In genomic region chr20:32232487-32232886, GRCh38 we compare ENCODE assay signal across 18 cellular contexts. TPM values are rescaled to one million over a fixed set of nuclear protein-coding genes. Genes with fewer than 3 reads are reported as not detected.
DNase-seq lines count a peak whose midpoint lies in the region; ATAC-seq, FAIRE-seq and TF ChIP-seq lines count a peak whose summit lies in the region.
"Had no signal": no experiment of that assay in that cellular context is flagged by ENCODE, and none has a peak within 500 bp of the region (broad histone marks: within the 10 kb centered on the region; RNA-seq: fewer than 3 reads in every experiment).

No MANE protein-coding gene starts in this region.

- peaks cover 0 to 3% of the 10 kb centered on the region in 2 donors for H3K4me1 ChIP-seq in kidney (ENCODE audit: control insufficient read depth in 1 of 2, insufficient read depth in 1 of 2, low read depth in 1 of 2, low read length in 2 of 2)
- H3K4me1 ChIP-seq: testis had no signal

- POLR2A ChIA-PET in activated CD4-positive, alpha-beta memory T cell treated with anti-CD3 and anti-CD28 coated beads for 36 hours (lab: Charles Lee): interaction anchor here (0.6 to 3.4 kb wide), 15 partner anchors 10 to 127 kb away, joined by 3 to 36 read pairs (median 5); no protein-coding TSS in a partner anchor

- H3K4me1 Mint-ChIP-seq in activated CD4-positive, alpha-beta memory T cell treated with anti-CD3 and anti-CD28 coated beads for 36 hours (ENCODE audit: low read depth): peaks cover 50% of the 10 kb centered on the region
- H3K4me1 Mint-ChIP-seq in effector memory CD8-positive, alpha-beta T cell (ENCODE audit: low read depth in 2 of 2): peaks cover 17 to 26% of the 10 kb centered on the region in 2 donors
- H3K4me1 Mint-ChIP-seq in stimulated activated naive CD8-positive, alpha-beta T cell treated with anti-CD3 and anti-CD28 coated beads, Interleukin-15, amount 100 ng/mL, for 72 hours: peaks cover 66% of the 10 kb centered on the region

- H3K27me3 Mint-ChIP-seq in activated CD4-positive, alpha-beta memory T cell treated with anti-CD3 and anti-CD28 coated beads for 36 hours: no peaks in the 10 kb centered on the region
- no peaks in the 10 kb centered on the region for H3K27me3 Mint-ChIP-seq in effector memory CD8-positive, alpha-beta T cell
- no peaks in the 10 kb centered on the region for H3K27me3 Mint-ChIP-seq in stimulated activated naive CD8-positive, alpha-beta T cell treated with anti-CD3 and anti-CD28 coated beads, Interleukin-15, amount 100 ng/mL, for 72 hours

- no peak for TF ChIP-seq CTCF in kidney (IDR thresholded peaks at IDR 0.05; ENCODE audit: borderline replicate concordance, extremely low read depth, insufficient read depth)

- no peak for FAIRE-seq in kidney (lab: Jason Lieb, UNC)

- H3K9me3 Mint-ChIP-seq in activated CD4-positive, alpha-beta memory T cell treated with anti-CD3 and anti-CD28 coated beads for 36 hours: no peaks in the 10 kb centered on the region
- H3K9me3 Mint-ChIP-seq in effector memory CD8-positive, alpha-beta T cell: no peaks in the 10 kb centered on the region
- no peaks in the 10 kb centered on the region for H3K9me3 Mint-ChIP-seq in stimulated activated naive CD8-positive, alpha-beta T cell treated with anti-CD3 and anti-CD28 coated beads, Interleukin-15, amount 100 ng/mL, for 72 hours

- DNase-seq in stimulated activated CD4-positive, alpha-beta T cell treated with anti-CD3 and anti-CD28 coated beads, Interleukin-15, amount 100 ng/mL, for 24 hours: peak; percentile 49
- DNase-seq in stimulated activated CD4-positive, alpha-beta T cell treated with anti-CD3 and anti-CD28 coated beads, Interleukin-2, amount 100 ng/mL, for 48 hours: no peak
- DNase-seq in activated CD4-positive, alpha-beta memory T cell treated with anti-CD3 and anti-CD28 coated beads for 36 hours: peak; percentile 64
- DNase-seq in effector memory CD8-positive, alpha-beta T cell: no peak
- peak; percentile 56 to 76 for DNase-seq in stimulated activated naive CD8-positive, alpha-beta T cell treated with anti-CD3 and anti-CD28 coated beads, Interleukin-15, amount 100 ng/mL, for 72 hours
- DNase-seq in kidney: no peak
- DNase-seq in HuH-7.5 (ENCODE audit: low spot score): no peak
- DNase-seq: activated CD8-positive, alpha-beta memory T cell treated with anti-CD3 and anti-CD28 coated beads, Interleukin-2, amount 50 U/mL, for 48 hours; AML-193; DMS79 treated with DMSO at 0.1 percent for 48 hours; NCI-H1105; NCI-H2171 treated with DMSO at 0.1 percent for 48 hours; testis had no signal

- no peak for ATAC-seq in effector memory CD8-positive, alpha-beta T cell (replicated peaks)
- peak; percentile 90 for ATAC-seq in stimulated activated naive CD8-positive, alpha-beta T cell treated with anti-CD3 and anti-CD28 coated beads, Interleukin-15, amount 100 ng/mL, for 72 hours
- ATAC-seq in HG03439 (IDR thresholded peaks at IDR 0.05; ENCODE audit: unreplicated experiment): no peak
- ATAC-seq: body of pancreas, HCT116, Right ventricle myocardium inferior had no signal

- no peaks in the 10 kb centered on the region for H3K9me3 ChIP-seq in kidney (ENCODE audit: control insufficient read depth in 1 of 2, low read length in 2 of 2)
- H3K9me3 ChIP-seq: body of pancreas, testis had no signal

- CTCF ChIA-PET in activated CD4-positive, alpha-beta memory T cell treated with anti-CD3 and anti-CD28 coated beads for 36 hours (lab: Charles Lee): interaction anchor here (0.8 to 1.0 kb wide), 4 partner anchors 45 to 133 kb away, joined by 3 read pairs; partner anchors contain the start of gene KIF3B

- intact Hi-C loops in activated CD4-positive, alpha-beta memory T cell treated with anti-CD3 and anti-CD28 coated beads for 36 hours (cut with micrococcal nuclease): loop anchor here (1.0 kb wide), 5 partner anchors 17 to 123 kb away; no protein-coding TSS in a partner anchor
- intact Hi-C loops in kidney (cut with DNase I): no loop called here

- peak overlapping the region; percentile 97 for H3K27ac Mint-ChIP-seq in activated CD4-positive, alpha-beta memory T cell treated with anti-CD3 and anti-CD28 coated beads for 36 hours
- H3K27ac Mint-ChIP-seq in effector memory CD8-positive, alpha-beta T cell: peak overlapping the region; percentile 90 to 96
- peak overlapping the region; percentile 99 to 100 for H3K27ac Mint-ChIP-seq in stimulated activated naive CD8-positive, alpha-beta T cell treated with anti-CD3 and anti-CD28 coated beads, Interleukin-15, amount 100 ng/mL, for 72 hours

- peaks cover 27 to 51% of the 10 kb centered on the region in 2 donors for H3K36me3 ChIP-seq in kidney (ENCODE audit: control insufficient read depth in 1 of 2, insufficient read depth in 2 of 2, low read length in 2 of 2)

- no peak overlapping the region for H3K27ac ChIP-seq in kidney (ENCODE audit: low read depth in 2 of 2, low read length in 2 of 2)
- H3K27ac ChIP-seq: body of pancreas, testis had no signal

- H3K36me3 Mint-ChIP-seq in activated CD4-positive, alpha-beta memory T cell treated with anti-CD3 and anti-CD28 coated beads for 36 hours: peaks cover 70% of the 10 kb centered on the region
- H3K36me3 Mint-ChIP-seq in effector memory CD8-positive, alpha-beta T cell (ENCODE audit: insufficient read depth): peaks cover 15% of the 10 kb centered on the region

- no peak overlapping the region for H3K9ac ChIP-seq in kidney (ENCODE audit: low read length in 2 of 2)

- H3K4me3 ChIP-seq in kidney (ENCODE audit: low read length in 2 of 2): no peak overlapping the region
- H3K4me3 ChIP-seq: body of pancreas, dorsolateral prefrontal cortex, testis had no signal

- no peak overlapping the region for H3K4me3 Mint-ChIP-seq in activated CD4-positive, alpha-beta memory T cell treated with anti-CD3 and anti-CD28 coated beads for 36 hours
- peak overlapping the region in 1 of 2 donors; percentile 12 for H3K4me3 Mint-ChIP-seq in effector memory CD8-positive, alpha-beta T cell
- H3K4me3 Mint-ChIP-seq in stimulated activated naive CD8-positive, alpha-beta T cell treated with anti-CD3 and anti-CD28 coated beads, Interleukin-15, amount 100 ng/mL, for 72 hours: peak overlapping the region; percentile 77 to 85

RNA-seq across cellular contexts. Expression of gene POFUT1, which starts 24.8 kb away (rescaled TPM):
- 10 to 100 TPM; 48.4 to 48.5 TPM for total RNA-seq in activated CD4-positive, alpha-beta memory T cell treated with anti-CD3 and anti-CD28 coated beads for 36 hours
- total RNA-seq in kidney: 36.7 TPM
- polyA plus RNA-seq in kidney (ENCODE audit: insufficient read depth, low read depth, low replicate concordance): 16.7 TPM

RNA-seq across cellular contexts. Expression of gene PLAGL2, which starts 24.9 kb away (rescaled TPM):
- 10 to 100 TPM; 93.9 to 95.6 TPM for total RNA-seq in activated CD4-positive, alpha-beta memory T cell treated with anti-CD3 and anti-CD28 coated beads for 36 hours
- 9.2 TPM for total RNA-seq in kidney
- 3.8 TPM for polyA plus RNA-seq in kidney (ENCODE audit: insufficient read depth, low read depth, low replicate concordance)

RNA-seq across cellular contexts. Expression of gene KIF3B, which starts 45.0 kb away (rescaled TPM):
- total RNA-seq in activated CD4-positive, alpha-beta memory T cell treated with anti-CD3 and anti-CD28 coated beads for 36 hours: 10 to 100 TPM; 38.9 to 39.4 TPM
- 62.2 TPM for total RNA-seq in kidney
- polyA plus RNA-seq in kidney (ENCODE audit: insufficient read depth, low read depth, low replicate concordance): 31.6 TPM

Comparison
In these comparisons a context has a peak if more than half of its experiments do, and no peak if none do; other contexts are left out.
1. DNase-seq: peak in stimulated activated CD4-positive, alpha-beta T cell treated with anti-CD3 and anti-CD28 coated beads, Interleukin-15, amount 100 ng/mL, for 24 hours (single experiment), activated CD4-positive, alpha-beta memory T cell treated with anti-CD3 and anti-CD28 coated beads for 36 hours (single experiment) and stimulated activated naive CD8-positive, alpha-beta T cell treated with anti-CD3 and anti-CD28 coated beads, Interleukin-15, amount 100 ng/mL, for 72 hours (2 of 2); none in stimulated activated CD4-positive, alpha-beta T cell treated with anti-CD3 and anti-CD28 coated beads, Interleukin-2, amount 100 ng/mL, for 48 hours (0 of 2), effector memory CD8-positive, alpha-beta T cell (0 of 3), kidney (single experiment) and HuH-7.5 (single experiment).
2. Peak in every context shown above with its lines, with median percentiles within 50 percentile points of each other: H3K27ac Mint-ChIP-seq.